ENCODE assay signal across 16 cellular contexts in genomic region chr19:13001166-13001501, GRCh38. TPM values are rescaled to one million over a fixed set of nuclear protein-coding genes. Genes with fewer than 3 reads are reported as not detected.
A peak's percentile ranks its signal among the peaks of the same experiment; 100 is the strongest.
DNase-seq lines count a peak whose midpoint lies in the region; ATAC-seq and TF ChIP-seq lines count a peak whose summit lies in the region.
"Had no signal": no experiment of that assay in that cellular context is flagged by ENCODE, and none has a peak within 500 bp of the region (broad histone marks: within the 10 kb centered on the region; RNA-seq: fewer than 3 reads in every experiment).

No MANE protein-coding gene starts in this region.

- H3K4me3 ChIP-seq in BLaER1 (no peak overlapping the region), astrocyte of the cerebellum (ENCODE audit: low read depth, low read length) (peak overlapping the region; percentile 28), mucosa of rectum (ENCODE audit: low read length in 2 of 2) (peak overlapping the region in 1 of 2 donors; percentile 26), subcutaneous abdominal adipose tissue (ENCODE audit: low read depth in 1 of 5, low read length in 5 of 5) (peak overlapping the region in 4 of 5 donors; percentile 17 to 52 (median 42))

- in situ Hi-C loops in astrocyte of the cerebellum (cut with HindIII; ENCODE audit: low sequenced_read_pairs) = no loop called here

- H4K20me1 ChIP-seq in BLaER1 = peaks cover 92% of the 10 kb centered on the region

- DNase-seq in astrocyte of the cerebellum (ENCODE audit: low read depth) (no peak), ureter (ENCODE audit: low spot score) (no peak), cerebellum (ENCODE audit: low spot score) (no peak), inferior parietal cortex (ENCODE audit: extremely low spot score) (no peak)
- DNase-seq: activated CD4-positive, alpha-beta T cell treated with anti-CD3 and anti-CD28 coated beads for 48 hours; activated T-cell treated with anti-CD3 and anti-CD28 coated beads, Interleukin-2, amount 50 U/mL, for 24 hours; adrenal gland; DMS 273 treated with DMSO at 0.1 percent for 48 hours; mesendoderm; SHP77; stimulated activated CD4-positive, alpha-beta T cell treated with anti-CD3 and anti-CD28 coated beads, Interleukin-1b, Interleukin-23, amount 100 ng/mL, for 48 hours had no signal

- no peak for TF ChIP-seq CTCF in astrocyte of the cerebellum (IDR thresholded peaks at IDR 0.05; ENCODE audit: low read depth, low read length, missing control alignments)

- peak overlapping the region; percentile 43 for H3K4me2 ChIP-seq in BLaER1

- H3K9ac ChIP-seq in BLaER1 (no peak overlapping the region), mucosa of rectum (ENCODE audit: low read depth in 1 of 2, low read length in 2 of 2) (no peak overlapping the region), subcutaneous abdominal adipose tissue (ENCODE audit: low read length in 5 of 5) (peak overlapping the region in 3 of 5 donors; percentile 33 to 66 (median 51))

- ATAC-seq in GM19463 (IDR thresholded peaks at IDR 0.05; ENCODE audit: unreplicated experiment) = no peak

- H3K4me1 ChIP-seq in BLaER1 = peaks cover 47% of the 10 kb centered on the region
- peaks cover 26 to 28% of the 10 kb centered on the region in 2 donors for H3K4me1 ChIP-seq in mucosa of rectum (ENCODE audit: control insufficient read depth in 2 of 2, insufficient read depth in 2 of 2, low read length in 2 of 2)
- peaks cover 19 to 90% (median 87%) of the 10 kb centered on the region in 5 donors for H3K4me1 ChIP-seq in subcutaneous abdominal adipose tissue (ENCODE audit: control insufficient read depth in 5 of 5, insufficient read depth in 5 of 5, low read length in 5 of 5)

- H3K36me3 ChIP-seq in BLaER1 (peaks cover 14% of the 10 kb centered on the region), mucosa of rectum (ENCODE audit: control insufficient read depth in 2 of 2, insufficient read depth in 2 of 2, low read length in 2 of 2) (peaks cover 4 to 5% of the 10 kb centered on the region in 2 donors), subcutaneous abdominal adipose tissue (ENCODE audit: control insufficient read depth in 5 of 5, insufficient read depth in 5 of 5, low read length in 5 of 5) (peaks cover 0 to 12% (median 5%) of the 10 kb centered on the region in 5 donors)
- H3K36me3 ChIP-seq: adrenal gland had no signal

- peak overlapping the region; percentile 26; the same call in 1 of the 2 replicates for H3K27ac ChIP-seq in BLaER1
- peak overlapping the region; percentile 60 to 77 for H3K27ac ChIP-seq in mucosa of rectum (ENCODE audit: low read depth in 2 of 2, low read length in 2 of 2)
- H3K27ac ChIP-seq in subcutaneous abdominal adipose tissue (ENCODE audit: low read depth, low read length) = peak overlapping the region; percentile 90

- H3K27me3 ChIP-seq in BLaER1 (peaks cover under 1% of the 10 kb centered on the region; the same call in 1 of the 2 replicates), mucosa of rectum (ENCODE audit: control insufficient read depth in 2 of 2, insufficient read depth in 2 of 2, low read length in 2 of 2) (no peaks in the 10 kb centered on the region), subcutaneous abdominal adipose tissue (ENCODE audit: control insufficient read depth in 5 of 5, insufficient read depth in 4 of 5, low read length in 5 of 5) (no peaks in the 10 kb centered on the region)
- H3K27me3 ChIP-seq: adrenal gland had no signal

- H3K9me3 ChIP-seq in BLaER1 (no peaks in the 10 kb centered on the region), mucosa of rectum (ENCODE audit: control insufficient read depth in 2 of 2, low read length in 2 of 2) (no peaks in the 10 kb centered on the region), subcutaneous abdominal adipose tissue (ENCODE audit: control insufficient read depth in 5 of 5, low read length in 5 of 5) (no peaks in the 10 kb centered on the region)
- H3K9me3 ChIP-seq: adrenal gland had no signal

RNA-seq across cellular contexts. Expression of gene NFIX, which starts 5.9 kb away (rescaled TPM):
- total RNA-seq in ureter (91.7 TPM), cerebellum (62.8 TPM)

RNA-seq across cellular contexts. Expression of gene DAND5, which starts 31.8 kb away (rescaled TPM):
- not detected for total RNA-seq in ureter
- total RNA-seq in cerebellum = 0.18 TPM
- total RNA-seq: T-helper 2 cell treated with Interferon-gamma antibody and Interleukin-4, amounts not matched to agents 100 ng/mL and 5 ng/mL, for 36 hours had no signal

RNA-seq across cellular contexts. Expression of gene GADD45GIP1, which starts 44.1 kb away (rescaled TPM):
- total RNA-seq in ureter (12.4 TPM), cerebellum (7.2 TPM)

RNA-seq across cellular contexts. Expression of gene RAD23A, which starts 55.5 kb away (rescaled TPM):
- total RNA-seq in ureter = 96.5 TPM
- 24.1 TPM for total RNA-seq in cerebellum

Comparison
In these comparisons a context has a peak if more than half of its experiments do, and no peak if none do; other contexts are left out.
1. H3K27ac ChIP-seq: peak in every context shown above with its lines; median percentile 90 in subcutaneous abdominal adipose tissue; 68 in mucosa of rectum; 26 in BLaER1.
2. H3K9ac ChIP-seq: peak in subcutaneous abdominal adipose tissue (3 of 5); none in BLaER1 (single experiment) and mucosa of rectum (0 of 2).